ENCODE assay signal across 14 cellular contexts in the genomic region with DNA sequence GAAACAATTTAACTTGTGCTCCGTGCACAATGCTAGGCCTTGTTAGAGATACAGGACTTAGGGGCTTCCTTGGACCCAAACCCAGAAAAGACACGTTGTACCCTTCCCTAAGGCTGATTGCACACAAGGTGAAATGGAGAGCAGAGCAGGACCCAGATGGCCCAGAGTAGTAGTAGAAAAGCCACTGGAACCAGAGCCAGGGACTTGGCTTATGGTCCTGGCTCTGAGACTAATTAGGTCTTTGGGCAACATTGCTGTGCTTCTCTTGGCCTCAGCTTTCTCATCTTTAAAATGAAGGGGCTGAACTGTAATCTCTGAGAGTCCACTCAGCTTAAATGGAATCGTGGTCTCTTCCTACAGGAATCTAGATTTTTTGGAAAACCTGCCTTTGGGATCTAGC. TPM values are rescaled to one million over a fixed set of nuclear protein-coding genes. Genes with fewer than 3 reads are reported as not detected.
DNase-seq lines count a peak whose midpoint lies in the region; ATAC-seq and TF ChIP-seq lines count a peak whose summit lies in the region.
"Had no signal": no experiment of that assay in that cellular context is flagged by ENCODE, and none has a peak within 500 bp of the region (broad histone marks: within the 10 kb centered on the region; RNA-seq: fewer than 3 reads in every experiment).

No MANE protein-coding gene starts in this region.

- H3K4me1 Mint-ChIP-seq in chondrocyte (ENCODE audit: low read depth): peaks cover 91% of the 10 kb centered on the region
- peaks cover 49 to 76% of the 10 kb centered on the region in 2 donors for H3K4me1 Mint-ChIP-seq in stimulated activated naive B cell treated with anti-CD40 and anti-IgM and Interleukin-4, amounts not matched to agents 10 μg/mL and 1 μg/mL and 100 μg/mL, for 72 hours
- H3K4me1 Mint-ChIP-seq in naive thymus-derived CD8-positive, alpha-beta T cell: peaks cover 0 to 19% (median 0%) of the 10 kb centered on the region in 4 donors

- no peak for TF ChIP-seq CTCF in OCI-LY1 (IDR thresholded peaks at IDR 0.05; ENCODE audit: low read length)
- no peak for TF ChIP-seq CTCF in chondrocyte (IDR thresholded peaks at IDR 0.05)
- no peak for TF ChIP-seq CTCF in GM20000 (IDR thresholded peaks at IDR 0.05; ENCODE audit: extremely low read depth, missing control alignments)

- H3K36me3 ChIP-seq in ACC112 (ENCODE audit: insufficient read depth, low read length) (no peaks in the 10 kb centered on the region), OCI-LY1 (ENCODE audit: insufficient read depth, low read length) (no peaks in the 10 kb centered on the region)

- H3K4me2 ChIP-seq in OCI-LY1 (ENCODE audit: low read length): no peak overlapping the region
- H3K4me2 ChIP-seq: PC-9 had no signal

- H4K20me1 ChIP-seq in OCI-LY1 (ENCODE audit: insufficient read depth, low read length): no peaks in the 10 kb centered on the region

- H3K27me3 ChIP-seq in ACC112 (ENCODE audit: insufficient read depth, low read length) (no peaks in the 10 kb centered on the region), OCI-LY1 (ENCODE audit: insufficient read depth, low read length) (no peaks in the 10 kb centered on the region)

- H2AFZ ChIP-seq in ACC112 (ENCODE audit: low read length, unreplicated experiment): no peak overlapping the region
- no peak overlapping the region for H2AFZ ChIP-seq in OCI-LY1 (ENCODE audit: low read length)
- H2AFZ ChIP-seq: PC-9 had no signal

- no peak for ATAC-seq in stimulated activated naive B cell treated with anti-CD40 and anti-IgM and Interleukin-4, amounts not matched to agents 10 μg/mL and 1 μg/mL and 100 μg/mL, for 72 hours (replicated peaks)
- no peak for ATAC-seq in naive thymus-derived CD8-positive, alpha-beta T cell
- ATAC-seq in GM18861 (IDR thresholded peaks at IDR 0.05; ENCODE audit: unreplicated experiment): no peak

- POLR2A ChIA-PET in naive thymus-derived CD8-positive, alpha-beta T cell (lab: Charles Lee): no interaction called here

- H3K9me2 ChIP-seq in OCI-LY1 (ENCODE audit: low read depth, low read length): no peaks in the 10 kb centered on the region

- peak overlapping the region; percentile 95 for H3K27ac Mint-ChIP-seq in chondrocyte (ENCODE audit: unreplicated experiment)
- peak overlapping the region; percentile 34 for H3K27ac Mint-ChIP-seq in stimulated activated naive B cell treated with anti-CD40 and anti-IgM and Interleukin-4, amounts not matched to agents 10 μg/mL and 1 μg/mL and 100 μg/mL, for 72 hours
- H3K27ac Mint-ChIP-seq in naive thymus-derived CD8-positive, alpha-beta T cell: no peak overlapping the region
- H3K27ac Mint-ChIP-seq: CD4-positive, CD25-positive, alpha-beta regulatory T cell had no signal

- H3K4me3 Mint-ChIP-seq in chondrocyte (ENCODE audit: unreplicated experiment): no peak overlapping the region
- H3K4me3 Mint-ChIP-seq in stimulated activated naive B cell treated with anti-CD40 and anti-IgM and Interleukin-4, amounts not matched to agents 10 μg/mL and 1 μg/mL and 100 μg/mL, for 72 hours: no peak overlapping the region
- H3K4me3 Mint-ChIP-seq in naive thymus-derived CD8-positive, alpha-beta T cell: no peak overlapping the region
- H3K4me3 Mint-ChIP-seq: CD4-positive, CD25-positive, alpha-beta regulatory T cell had no signal

- H3K9ac ChIP-seq in OCI-LY1 (ENCODE audit: low read length): no peak overlapping the region

- H3K4me1 ChIP-seq in ACC112 (ENCODE audit: control insufficient read depth, insufficient read depth, low read length, unreplicated experiment): peaks cover 74% of the 10 kb centered on the region
- H3K4me1 ChIP-seq in OCI-LY1 (ENCODE audit: insufficient read depth, low read length, severe bottlenecking): peaks cover 100% of the 10 kb centered on the region

- H3K27ac ChIP-seq in ACC112 (ENCODE audit: low read depth, low read length): peak overlapping the region; percentile 71
- peak overlapping the region; percentile 61 for H3K27ac ChIP-seq in OCI-LY1 (ENCODE audit: low read depth, low read length, poor library complexity, severe bottlenecking)
- H3K27ac ChIP-seq: PC-9 had no signal

- H3K9me3 ChIP-seq in OCI-LY1 (ENCODE audit: low read length): no peaks in the 10 kb centered on the region

- H3K4me3 ChIP-seq in ACC112 (ENCODE audit: low read depth, low read length) (no peak overlapping the region), OCI-LY1 (ENCODE audit: low read depth, low read length, poor library complexity, severe bottlenecking) (no peak overlapping the region)
- H3K4me3 ChIP-seq: PC-9 had no signal

- peaks cover 3% of the 10 kb centered on the region for H3K36me3 Mint-ChIP-seq in chondrocyte (ENCODE audit: low read depth)
- H3K36me3 Mint-ChIP-seq in stimulated activated naive B cell treated with anti-CD40 and anti-IgM and Interleukin-4, amounts not matched to agents 10 μg/mL and 1 μg/mL and 100 μg/mL, for 72 hours: peaks cover 13 to 36% of the 10 kb centered on the region in 2 donors
- no peaks in the 10 kb centered on the region for H3K36me3 Mint-ChIP-seq in naive thymus-derived CD8-positive, alpha-beta T cell
- H3K36me3 Mint-ChIP-seq: CD4-positive, CD25-positive, alpha-beta regulatory T cell had no signal

- DNase-seq in chondrocyte (ENCODE audit: low spot score) (no peak), GM20000 (ENCODE audit: low spot score) (no peak), mucosa of gallbladder (ENCODE audit: low spot score) (no peak)
- no peak for DNase-seq in stimulated activated naive B cell treated with anti-CD40 and anti-IgM and Interleukin-4, amounts not matched to agents 10 μg/mL and 1 μg/mL and 100 μg/mL, for 72 hours
- DNase-seq in naive thymus-derived CD8-positive, alpha-beta T cell: no peak
- DNase-seq: Calu3; CD4-positive, CD25-positive, alpha-beta regulatory T cell; KG1; NCI-H1092 treated with DMSO at 0.1 percent for 48 hours; NCI-H187; PC-9 had no signal

- H3K79me2 ChIP-seq in ACC112 (ENCODE audit: control insufficient read depth, insufficient read depth, low read length, unreplicated experiment) (peaks cover 53% of the 10 kb centered on the region), OCI-LY1 (ENCODE audit: insufficient read depth, low read length) (peaks cover 4% of the 10 kb centered on the region)

- H3K9me3 Mint-ChIP-seq in chondrocyte (ENCODE audit: low read depth): no peaks in the 10 kb centered on the region
- H3K9me3 Mint-ChIP-seq in stimulated activated naive B cell treated with anti-CD40 and anti-IgM and Interleukin-4, amounts not matched to agents 10 μg/mL and 1 μg/mL and 100 μg/mL, for 72 hours: no peaks in the 10 kb centered on the region
- H3K9me3 Mint-ChIP-seq in naive thymus-derived CD8-positive, alpha-beta T cell: no peaks in the 10 kb centered on the region

- H3K27me3 Mint-ChIP-seq in chondrocyte (ENCODE audit: low read depth): no peaks in the 10 kb centered on the region
- H3K27me3 Mint-ChIP-seq in stimulated activated naive B cell treated with anti-CD40 and anti-IgM and Interleukin-4, amounts not matched to agents 10 μg/mL and 1 μg/mL and 100 μg/mL, for 72 hours: no peaks in the 10 kb centered on the region
- peaks cover 8 to 44% (median 21%) of the 10 kb centered on the region in 5 donors for H3K27me3 Mint-ChIP-seq in naive thymus-derived CD8-positive, alpha-beta T cell

- 0 out of 2 replicates have a peak, but pooled peaks cover 5% of the 10 kb centered on the region for H3F3A ChIP-seq in OCI-LY1 (ENCODE audit: insufficient read depth, low read length)

RNA-seq across cellular contexts. Expression of a gene that starts 42.3 kb away (rescaled TPM):
- total RNA-seq in chondrocyte: 60.9 to 71.5 TPM (median 67.9 TPM) in 3 replicates
- 1 to 10 TPM; 2.9 to 4.8 TPM for total RNA-seq in naive thymus-derived CD8-positive, alpha-beta T cell
- polyA plus RNA-seq in naive thymus-derived CD8-positive, alpha-beta T cell: under 1 TPM in 2 of 3 donors, not detected in 1; 0.07 to 0.60 TPM
- total RNA-seq in mucosa of gallbladder: 12.9 TPM
- total RNA-seq: Calu3, PC-9 had no signal

Comparison
In these comparisons a context has a peak if more than half of its experiments do, and no peak if none do; other contexts are left out.
1. H3K27ac Mint-ChIP-seq: peak in chondrocyte (single experiment) and stimulated activated naive B cell treated with anti-CD40 and anti-IgM and Interleukin-4, amounts not matched to agents 10 μg/mL and 1 μg/mL and 100 μg/mL, for 72 hours (single experiment); none in naive thymus-derived CD8-positive, alpha-beta T cell (0 of 10).